Comparison of ENCODE assay signal across 1 cellular context in the genomic region with DNA sequence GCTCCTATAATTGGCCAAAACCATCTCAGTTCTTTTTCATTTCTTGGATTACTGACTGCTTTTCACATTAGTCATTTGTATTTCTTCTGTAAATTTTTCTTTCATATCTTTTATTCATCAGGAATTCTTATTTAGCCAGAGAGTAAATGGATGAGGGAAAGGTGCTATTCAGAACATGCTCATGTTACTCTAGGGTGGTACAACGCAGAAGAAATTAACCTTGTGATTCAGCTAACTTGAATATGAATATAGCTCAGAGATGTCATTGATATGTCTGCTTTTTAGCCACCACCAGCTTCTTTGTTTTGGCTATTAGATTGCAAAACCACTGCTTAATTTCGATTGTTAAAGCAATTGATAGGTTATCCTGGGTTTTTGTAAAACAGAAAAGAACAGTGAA.
TF ChIP-seq lines count a peak whose summit lies in the region.

No MANE protein-coding gene starts in this region.

TF ChIP-seq in GM23338, 12 proteins besides CTCF, POLR2A, EP300 and RAD21 (continued from another document):
- TF ChIP-seq, protein P1, sequence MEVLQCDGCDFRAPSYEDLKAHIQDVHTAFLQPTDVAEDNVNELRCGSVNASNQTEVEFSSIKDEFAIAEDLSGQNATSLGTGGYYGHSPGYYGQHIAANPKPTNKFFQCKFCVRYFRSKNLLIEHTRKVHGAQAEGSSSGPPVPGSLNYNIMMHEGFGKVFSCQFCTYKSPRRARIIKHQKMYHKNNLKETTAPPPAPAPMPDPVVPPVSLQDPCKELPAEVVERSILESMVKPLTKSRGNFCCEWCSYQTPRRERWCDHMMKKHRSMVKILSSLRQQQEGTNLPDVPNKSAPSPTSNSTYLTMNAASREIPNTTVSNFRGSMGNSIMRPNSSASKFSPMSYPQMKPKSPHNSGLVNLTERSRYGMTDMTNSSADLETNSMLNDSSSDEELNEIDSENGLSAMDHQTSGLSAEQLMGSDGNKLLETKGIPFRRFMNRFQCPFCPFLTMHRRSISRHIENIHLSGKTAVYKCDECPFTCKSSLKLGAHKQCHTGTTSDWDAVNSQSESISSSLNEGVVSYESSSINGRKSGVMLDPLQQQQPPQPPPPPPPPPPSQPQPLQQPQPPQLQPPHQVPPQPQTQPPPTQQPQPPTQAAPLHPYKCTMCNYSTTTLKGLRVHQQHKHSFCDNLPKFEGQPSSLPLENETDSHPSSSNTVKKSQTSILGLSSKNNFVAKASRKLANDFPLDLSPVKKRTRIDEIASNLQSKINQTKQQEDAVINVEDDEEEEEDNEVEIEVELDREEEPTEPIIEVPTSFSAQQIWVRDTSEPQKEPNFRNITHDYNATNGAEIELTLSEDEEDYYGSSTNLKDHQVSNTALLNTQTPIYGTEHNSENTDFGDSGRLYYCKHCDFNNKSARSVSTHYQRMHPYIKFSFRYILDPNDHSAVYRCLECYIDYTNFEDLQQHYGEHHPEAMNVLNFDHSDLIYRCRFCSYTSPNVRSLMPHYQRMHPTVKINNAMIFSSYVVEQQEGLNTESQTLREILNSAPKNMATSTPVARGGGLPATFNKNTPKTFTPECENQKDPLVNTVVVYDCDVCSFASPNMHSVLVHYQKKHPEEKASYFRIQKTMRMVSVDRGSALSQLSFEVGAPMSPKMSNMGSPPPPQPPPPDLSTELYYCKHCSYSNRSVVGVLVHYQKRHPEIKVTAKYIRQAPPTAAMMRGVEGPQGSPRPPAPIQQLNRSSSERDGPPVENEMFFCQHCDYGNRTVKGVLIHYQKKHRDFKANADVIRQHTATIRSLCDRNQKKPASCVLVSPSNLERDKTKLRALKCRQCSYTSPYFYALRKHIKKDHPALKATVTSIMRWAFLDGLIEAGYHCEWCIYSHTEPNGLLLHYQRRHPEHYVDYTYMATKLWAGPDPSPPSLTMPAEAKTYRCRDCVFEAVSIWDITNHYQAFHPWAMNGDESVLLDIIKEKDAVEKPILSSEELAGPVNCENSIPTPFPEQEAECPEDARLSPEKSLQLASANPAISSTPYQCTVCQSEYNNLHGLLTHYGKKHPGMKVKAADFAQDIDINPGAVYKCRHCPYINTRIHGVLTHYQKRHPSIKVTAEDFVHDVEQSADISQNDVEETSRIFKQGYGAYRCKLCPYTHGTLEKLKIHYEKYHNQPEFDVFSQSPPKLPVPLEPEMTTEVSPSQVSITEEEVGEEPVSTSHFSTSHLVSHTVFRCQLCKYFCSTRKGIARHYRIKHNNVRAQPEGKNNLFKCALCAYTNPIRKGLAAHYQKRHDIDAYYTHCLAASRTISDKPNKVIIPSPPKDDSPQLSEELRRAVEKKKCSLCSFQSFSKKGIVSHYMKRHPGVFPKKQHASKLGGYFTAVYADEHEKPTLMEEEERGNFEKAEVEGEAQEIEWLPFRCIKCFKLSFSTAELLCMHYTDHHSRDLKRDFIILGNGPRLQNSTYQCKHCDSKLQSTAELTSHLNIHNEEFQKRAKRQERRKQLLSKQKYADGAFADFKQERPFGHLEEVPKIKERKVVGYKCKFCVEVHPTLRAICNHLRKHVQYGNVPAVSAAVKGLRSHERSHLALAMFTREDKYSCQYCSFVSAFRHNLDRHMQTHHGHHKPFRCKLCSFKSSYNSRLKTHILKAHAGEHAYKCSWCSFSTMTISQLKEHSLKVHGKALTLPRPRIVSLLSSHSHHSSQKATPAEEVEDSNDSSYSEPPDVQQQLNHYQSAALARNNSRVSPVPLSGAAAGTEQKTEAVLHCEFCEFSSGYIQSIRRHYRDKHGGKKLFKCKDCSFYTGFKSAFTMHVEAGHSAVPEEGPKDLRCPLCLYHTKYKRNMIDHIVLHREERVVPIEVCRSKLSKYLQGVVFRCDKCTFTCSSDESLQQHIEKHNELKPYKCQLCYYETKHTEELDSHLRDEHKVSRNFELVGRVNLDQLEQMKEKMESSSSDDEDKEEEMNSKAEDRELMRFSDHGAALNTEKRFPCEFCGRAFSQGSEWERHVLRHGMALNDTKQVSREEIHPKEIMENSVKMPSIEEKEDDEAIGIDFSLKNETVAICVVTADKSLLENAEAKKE (CRISPR knock-in tag; IDR thresholded peaks at IDR 0.05): no peak
- TF ChIP-seq, protein P2, sequence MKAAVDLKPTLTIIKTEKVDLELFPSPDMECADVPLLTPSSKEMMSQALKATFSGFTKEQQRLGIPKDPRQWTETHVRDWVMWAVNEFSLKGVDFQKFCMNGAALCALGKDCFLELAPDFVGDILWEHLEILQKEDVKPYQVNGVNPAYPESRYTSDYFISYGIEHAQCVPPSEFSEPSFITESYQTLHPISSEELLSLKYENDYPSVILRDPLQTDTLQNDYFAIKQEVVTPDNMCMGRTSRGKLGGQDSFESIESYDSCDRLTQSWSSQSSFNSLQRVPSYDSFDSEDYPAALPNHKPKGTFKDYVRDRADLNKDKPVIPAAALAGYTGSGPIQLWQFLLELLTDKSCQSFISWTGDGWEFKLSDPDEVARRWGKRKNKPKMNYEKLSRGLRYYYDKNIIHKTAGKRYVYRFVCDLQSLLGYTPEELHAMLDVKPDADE (IDR thresholded peaks at IDR 0.05): no peak
